In genomic region chr22:41910050-41910598, GRCh38 we compare ENCODE assay signal across 11 cellular contexts. TPM values are rescaled to one million over a fixed set of nuclear protein-coding genes. Genes with fewer than 3 reads are reported as not detected.
DNase-seq lines count a peak whose midpoint lies in the region; ATAC-seq, FAIRE-seq and TF ChIP-seq lines count a peak whose summit lies in the region.
"Had no signal": no experiment of that assay in that cellular context is flagged by ENCODE, and none has a peak within 500 bp of the region (broad histone marks: within the 10 kb centered on the region; RNA-seq: fewer than 3 reads in every experiment).

No MANE protein-coding gene starts in this region.

- no peak for FAIRE-seq in keratinocyte (lab: Jason Lieb, UNC)
- FAIRE-seq: A549 had no signal

- no peak for TF ChIP-seq EP300 in stomach (IDR thresholded peaks at IDR 0.05)

- 3% methylated on average over 21 of the region's 76 CpGs; no CpG with 5 or more reads in 1 of the 2 donors for WGBS in body of pancreas, 2 donors
- WGBS in stomach, 5 donors, result 0 to 2% (median 1%) methylated on average over 17 to 76 of the region's 76 CpGs

- no peak for TF ChIP-seq POLR2A in body of pancreas (IDR thresholded peaks at IDR 0.05)
- TF ChIP-seq POLR2A in stomach (IDR thresholded peaks at IDR 0.05), result no peak

- peaks cover 10% of the 10 kb centered on the region for H4K20me1 ChIP-seq in keratinocyte (ENCODE audit: control insufficient read depth, extremely low read depth, insufficient read depth, low read length)

- H3K27me3 ChIP-seq in body of pancreas (peaks cover 0 to 33% of the 10 kb centered on the region in 2 donors), keratinocyte (ENCODE audit: control insufficient read depth, extremely low read depth, insufficient read depth, low read length) (peaks cover 61% of the 10 kb centered on the region), stomach (peaks cover 8 to 65% (median 57%) of the 10 kb centered on the region in 3 donors)

- no peaks in the 10 kb centered on the region for H3K9me3 ChIP-seq in body of pancreas
- H3K9me3 ChIP-seq in keratinocyte (ENCODE audit: control insufficient read depth, low read depth, low read length), result no peaks in the 10 kb centered on the region
- H3K9me3 ChIP-seq in stomach, result no peaks in the 10 kb centered on the region
- H3K9me3 ChIP-seq: A549 had no signal

- no peaks in the 10 kb centered on the region for H3K9me1 ChIP-seq in keratinocyte (ENCODE audit: control insufficient read depth, extremely low read depth, insufficient read depth, low read length)

- DNase-seq in NCI-H1105 treated with DMSO at 0.1 percent for 48 hours (lab: John Stamatoyannopoulos, UW), result peak; percentile 25
- no peak for DNase-seq in NCI-H1105 (lab: John Stamatoyannopoulos, UW)
- DNase-seq in body of pancreas, result peak; percentile 36 to 67 (median 50)
- DNase-seq in keratinocyte (ENCODE audit: low read depth, low spot score), result no peak
- DNase-seq in stomach, result no peak
- DNase-seq in RPMI8226, result no peak
- no peak for DNase-seq in SIG-M5 (lab: John Stamatoyannopoulos, UW)
- DNase-seq: NCI-H2171 had no signal

- intact Hi-C loops in body of pancreas (cut with DNase I) (no loop called here), stomach (cut with DNase I; ENCODE audit: low total_unique reads) (no loop called here)

- no peak overlapping the region for H2AFZ ChIP-seq in keratinocyte (ENCODE audit: control insufficient read depth, low read length)

- H3K4me1 ChIP-seq in body of pancreas (peaks cover 40% of the 10 kb centered on the region), keratinocyte (ENCODE audit: control insufficient read depth, extremely low read depth, insufficient read depth, low read length) (peaks cover 4% of the 10 kb centered on the region), stomach (peaks cover 31 to 52% (median 43%) of the 10 kb centered on the region in 4 donors)
- H3K4me1 ChIP-seq: A549 had no signal

- H3K4me3 ChIP-seq in body of pancreas, result no peak overlapping the region
- H3K4me3 ChIP-seq in keratinocyte (ENCODE audit: control insufficient read depth in 2 of 3, extremely low read depth in 1 of 3, insufficient read depth in 2 of 3, low read depth in 1 of 3, low read length in 3 of 3), result peak overlapping the region in 1 of 3 experiments; percentile 46
- peak overlapping the region; percentile 27 to 49 (median 36) for H3K4me3 ChIP-seq in stomach
- H3K4me3 ChIP-seq: A549 had no signal

- no peak for TF ChIP-seq CTCF in body of pancreas (IDR thresholded peaks at IDR 0.05)
- no peak for TF ChIP-seq CTCF in keratinocyte (optimal IDR thresholded peaks at IDR 0.05 in 1 of 3, IDR thresholded peaks at IDR 0.05 in 1 of 3, conservative IDR thresholded peaks at IDR 0.05 in 1 of 3; ENCODE audit: extremely low read depth in 1 of 3, insufficient read depth in 2 of 3, low read length in 3 of 3)
- TF ChIP-seq CTCF in stomach (IDR thresholded peaks at IDR 0.05), result no peak

- H3K79me2 ChIP-seq in keratinocyte (ENCODE audit: control insufficient read depth, insufficient read depth, low read length), result no peaks in the 10 kb centered on the region

- peak overlapping the region; percentile 58 for H3K4me2 ChIP-seq in keratinocyte (ENCODE audit: control insufficient read depth, extremely low read depth, insufficient read depth, low read depth, low read length)
- H3K4me2 ChIP-seq: A549 had no signal

- H3K27ac ChIP-seq in body of pancreas (no peak overlapping the region), keratinocyte (ENCODE audit: control insufficient read depth, insufficient read depth, low read length) (no peak overlapping the region), stomach (no peak overlapping the region)
- H3K27ac ChIP-seq: A549 had no signal

- dilution Hi-C loops in keratinocyte (cut with MboI; ENCODE audit: extremely low pct_ligation_motif_present, low sequenced_read_pairs), result no loop called here

- peaks cover 2 to 3% of the 10 kb centered on the region in 2 donors for H3K36me3 ChIP-seq in body of pancreas (replicated peaks in 1 of 2; ENCODE audit: insufficient read depth in 1 of 2, low read depth in 2 of 2)
- H3K36me3 ChIP-seq in keratinocyte (ENCODE audit: control insufficient read depth in 2 of 2, extremely low read depth in 1 of 2, insufficient read depth in 2 of 2, low read length in 2 of 2), result peaks cover 9 to 10% of the 10 kb centered on the region in 2 experiments
- peaks cover 7 to 29% (median 26%) of the 10 kb centered on the region in 4 donors for H3K36me3 ChIP-seq in stomach

- ATAC-seq in body of pancreas (peak; percentile 31), GM19023 (IDR thresholded peaks at IDR 0.05; ENCODE audit: unreplicated experiment) (no peak)

- H3K9ac ChIP-seq in keratinocyte (ENCODE audit: control insufficient read depth, extremely low read depth, insufficient read depth, low read length), result no peak overlapping the region

RNA-seq across cellular contexts. Expression of gene SHISA8, which starts 4.8 kb away (rescaled TPM):
- total RNA-seq in body of pancreas (not detected), stomach (not detected)
- polyA plus RNA-seq in keratinocyte (not detected in 3 replicates), stomach (under 1 TPM in 1 of 3 donors, not detected in 2; 0.15 TPM)
- not detected for polyA plus RNA-seq in keratinocyte (2011; ENCODE audit: low read depth)
- not detected in 2 replicates for polyA plus RNA-seq in keratinocyte (2011; cell fraction: cytosol; rRNA removed)
- polyA plus RNA-seq in keratinocyte (2011; cell fraction: nucleus; rRNA removed), result not detected in 2 replicates
- not detected in 2 replicates for polyA plus RNA-seq in keratinocyte (2012; ENCODE audit: low replicate concordance)
- polyA minus RNA-seq in keratinocyte, result not detected in 3 replicates
- polyA minus RNA-seq in keratinocyte (2011; cell fraction: cytosol; rRNA and poly(A)+ RNA removed), result not detected
- not detected in 2 replicates for polyA minus RNA-seq in keratinocyte (2011; cell fraction: nucleus; rRNA and poly(A)+ RNA removed)
- total RNA-seq: renal cortical epithelial cell had no signal

RNA-seq across cellular contexts. Expression of gene TNFRSF13C, which starts 16.5 kb away (rescaled TPM):
- total RNA-seq in body of pancreas (not detected), stomach (under 1 TPM in 2 of 5 donors, not detected in 3; 0.55 to 0.87 TPM)
- polyA plus RNA-seq in keratinocyte (0.03 to 0.08 TPM (median 0.06 TPM) in 3 replicates), stomach (1 to 10 TPM in 1 of 3 donors, under 1 TPM in 1, not detected in 1; 0.31 to 1.1 TPM)
- polyA plus RNA-seq in keratinocyte (2011; ENCODE audit: low read depth), result 0.21 TPM
- 0.05 and 0.06 TPM in 2 replicates for polyA plus RNA-seq in keratinocyte (2011; cell fraction: cytosol; rRNA removed)
- polyA plus RNA-seq in keratinocyte (2011; cell fraction: nucleus; rRNA removed), result 0.25 and 0.35 TPM in 2 replicates
- 0.14 and 0.42 TPM in 2 replicates for polyA plus RNA-seq in keratinocyte (2012; ENCODE audit: low replicate concordance)
- polyA minus RNA-seq in keratinocyte, result 0.03 to 0.33 TPM (median 0.22 TPM) in 3 replicates
- polyA minus RNA-seq in keratinocyte (2011; cell fraction: cytosol; rRNA and poly(A)+ RNA removed), result not detected
- 0.31 TPM in 1 of 2 replicates, not detected in the other for polyA minus RNA-seq in keratinocyte (2011; cell fraction: nucleus; rRNA and poly(A)+ RNA removed)

RNA-seq across cellular contexts. Expression of gene CENPM, which starts 36.8 kb away (rescaled TPM):
- total RNA-seq in body of pancreas (not detected), stomach (10 to 100 TPM in 2 of 5 donors, 1 to 10 TPM in 2, not detected in 1; 6.1 to 64.3 (median 11.1) TPM)
- polyA plus RNA-seq in keratinocyte (1.3 to 10.1 TPM (median 4.8 TPM) in 3 replicates), stomach (10 to 100 TPM; 15.1 to 22.5 (median 15.8) TPM)
- polyA plus RNA-seq in keratinocyte (2011; ENCODE audit: low read depth), result not detected
- polyA plus RNA-seq in keratinocyte (2011; cell fraction: cytosol; rRNA removed), result 1.5 and 2.8 TPM in 2 replicates
- 1.4 and 2.3 TPM in 2 replicates for polyA plus RNA-seq in keratinocyte (2011; cell fraction: nucleus; rRNA removed)
- polyA plus RNA-seq in keratinocyte (2012; ENCODE audit: low replicate concordance), result 1.5 and 10.6 TPM in 2 replicates
- polyA minus RNA-seq in keratinocyte, result 3.2 to 11.0 TPM (median 4.6 TPM) in 3 replicates
- 3.6 TPM for polyA minus RNA-seq in keratinocyte (2011; cell fraction: cytosol; rRNA and poly(A)+ RNA removed)
- polyA minus RNA-seq in keratinocyte (2011; cell fraction: nucleus; rRNA and poly(A)+ RNA removed), result 1.2 and 1.7 TPM in 2 replicates

RNA-seq across cellular contexts. Expression of gene SEPTIN3, which starts 59.1 kb away (rescaled TPM):
- total RNA-seq in body of pancreas (under 1 TPM in 1 of 2 donors, not detected in 1; 0.52 TPM), stomach (1 to 10 TPM in 1 of 5 donors, under 1 TPM in 1, not detected in 3; 0.72 to 1.1 TPM)
- polyA plus RNA-seq in keratinocyte (0.05 to 0.07 TPM (median 0.06 TPM) in 3 replicates), stomach (1 to 10 TPM in 1 of 3 donors, under 1 TPM in 2; 0.61 to 1.4 (median 0.63) TPM)
- polyA plus RNA-seq in keratinocyte (2011; ENCODE audit: low read depth), result 0.74 TPM
- polyA plus RNA-seq in keratinocyte (2011; cell fraction: cytosol; rRNA removed), result 0.07 and 0.19 TPM in 2 replicates
- polyA plus RNA-seq in keratinocyte (2011; cell fraction: nucleus; rRNA removed), result 0.04 and 0.29 TPM in 2 replicates
- polyA plus RNA-seq in keratinocyte (2012; ENCODE audit: low replicate concordance), result 0.07 and 1.0 TPM in 2 replicates
- polyA minus RNA-seq in keratinocyte, result 0.06 TPM in 1 of 3 replicates, not detected in the others
- not detected for polyA minus RNA-seq in keratinocyte (2011; cell fraction: cytosol; rRNA and poly(A)+ RNA removed)
- not detected in 2 replicates for polyA minus RNA-seq in keratinocyte (2011; cell fraction: nucleus; rRNA and poly(A)+ RNA removed)

Comparison
In these comparisons a context has a peak if more than half of its experiments do, and no peak if none do; other contexts are left out.
1. DNase-seq: peak in NCI-H1105 treated with DMSO at 0.1 percent for 48 hours (single experiment) and body of pancreas (4 of 4); none in NCI-H1105 (single experiment), keratinocyte (single experiment), stomach (single experiment), RPMI8226 (single experiment) and SIG-M5 (single experiment).
2. H3K4me3 ChIP-seq: peak in stomach (4 of 4); none in body of pancreas (0 of 2).